9 cellular contexts compared by ENCODE assay signal in the genomic region with DNA sequence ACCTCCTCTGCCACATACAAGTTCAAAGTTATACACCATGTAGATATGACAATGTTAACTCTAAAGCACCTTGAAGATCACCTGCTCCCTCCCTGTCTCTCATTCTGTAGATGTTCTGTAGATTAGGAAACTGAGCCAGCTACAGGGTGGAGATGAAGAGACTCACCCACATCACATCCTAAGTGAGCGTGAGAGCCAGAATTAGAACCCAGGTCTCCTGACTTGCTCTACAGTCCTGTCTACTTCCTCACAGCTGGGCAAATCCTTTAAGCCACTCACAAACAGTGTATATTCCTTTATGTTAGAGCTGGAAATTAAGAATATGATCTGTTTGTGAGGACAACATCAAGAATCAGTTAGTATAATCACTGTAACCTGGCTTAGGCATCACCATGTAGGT. TPM values are rescaled to one million over a fixed set of nuclear protein-coding genes. Genes with fewer than 3 reads are reported as not detected.
DNase-seq lines count a peak whose midpoint lies in the region; ATAC-seq and TF ChIP-seq lines count a peak whose summit lies in the region.
"Had no signal": no experiment of that assay in that cellular context is flagged by ENCODE, and none has a peak within 500 bp of the region (broad histone marks: within the 10 kb centered on the region; RNA-seq: fewer than 3 reads in every experiment).

No MANE protein-coding gene starts in this region.

- no peak for TF ChIP-seq EP300 in SK-N-SH (IDR thresholded peaks at IDR 0.05; ENCODE audit: borderline replicate concordance in 1 of 2, low read depth in 1 of 2, low read length in 1 of 2)

- peak overlapping the region; percentile 82 to 92 for H3K4me3 ChIP-seq in SK-N-SH (ENCODE audit: low read depth in 2 of 2, low read length in 1 of 2)

- H3K9me3 ChIP-seq in SK-N-SH = no peaks in the 10 kb centered on the region

- peaks cover 22% of the 10 kb centered on the region for H3F3A ChIP-seq in SK-N-SH (replicated peaks; ENCODE audit: insufficient read depth)

- peak overlapping the region; percentile 88 for H3K9ac ChIP-seq in SK-N-SH

- H2AFZ ChIP-seq in SK-N-SH (ENCODE audit: low read depth) = no peak overlapping the region

- peaks cover 19% of the 10 kb centered on the region in 2 experiments for H3K36me3 ChIP-seq in SK-N-SH (replicated peaks in 1 of 2; ENCODE audit: control insufficient read depth in 1 of 2, insufficient read depth in 2 of 2, low read length in 1 of 2)

- ATAC-seq in SK-N-SH treated with all-trans-retinoic acid at 6 μM for 48 hours (no peak), HG03378 (IDR thresholded peaks at IDR 0.05; ENCODE audit: unreplicated experiment) (no peak)
- no peak for ATAC-seq in stimulated activated memory B cell treated with anti-CD40 and anti-IgM and Interleukin-4, amounts not matched to agents 10 μg/mL and 1 μg/mL and 100 μg/mL, for 72 hours

- H3K36me3 Mint-ChIP-seq in activated T-helper 2 cell treated with anti-CD3 and anti-CD28 coated beads, Interferon-gamma antibody, Interleukin-2, Interleukin-4, amounts not matched to agents 10 μg/mL and 5 μg/mL and 100 μg/mL, durations not matched to agents 14 hours and 24 hours and 36 hours (ENCODE audit: low read depth) = peaks cover 17% of the 10 kb centered on the region
- peaks cover under 1% of the 10 kb centered on the region for H3K36me3 Mint-ChIP-seq in stimulated activated memory B cell treated with anti-CD40 and anti-IgM and Interleukin-4, amounts not matched to agents 10 μg/mL and 1 μg/mL and 100 μg/mL, for 72 hours

- intact Hi-C loops in activated T-helper 2 cell treated with anti-CD3 and anti-CD28 coated beads, Interferon-gamma antibody, Interleukin-2, Interleukin-4, amounts not matched to agents 10 μg/mL and 5 μg/mL and 100 μg/mL, durations not matched to agents 14 hours and 24 hours and 36 hours (cut with micrococcal nuclease) = loop anchor here (2.0 kb wide), 1 partner anchor 125 kb away; no protein-coding TSS in a partner anchor

- H4K20me1 ChIP-seq in SK-N-SH (ENCODE audit: insufficient read depth) = peaks cover 15% of the 10 kb centered on the region; the same call in 1 of the 2 replicates

- no peaks in the 10 kb centered on the region for H3K27me3 ChIP-seq in SK-N-SH (ENCODE audit: insufficient read depth)

- peaks cover 9 to 32% of the 10 kb centered on the region in 2 experiments for H3K4me1 ChIP-seq in SK-N-SH (ENCODE audit: control insufficient read depth in 1 of 2, insufficient read depth in 2 of 2, low read depth in 1 of 2, low read length in 1 of 2)

- H3K4me3 Mint-ChIP-seq in activated T-helper 2 cell treated with anti-CD3 and anti-CD28 coated beads, Interferon-gamma antibody, Interleukin-2, Interleukin-4, amounts not matched to agents 10 μg/mL and 5 μg/mL and 100 μg/mL, durations not matched to agents 14 hours and 24 hours and 36 hours (ENCODE audit: low read depth) = peak overlapping the region; percentile 88
- no peak overlapping the region for H3K4me3 Mint-ChIP-seq in stimulated activated memory B cell treated with anti-CD40 and anti-IgM and Interleukin-4, amounts not matched to agents 10 μg/mL and 1 μg/mL and 100 μg/mL, for 72 hours

- CTCF ChIA-PET in SK-N-SH (lab: Yijun Ruan, JAX) = interaction anchor here (1.4 kb wide), 1 partner anchor 14 kb away, joined by 5 read pairs; no protein-coding TSS in a partner anchor

- TF ChIP-seq CTCF in SK-N-SH (IDR thresholded peaks at IDR 0.05) = no peak

- H3K27me3 Mint-ChIP-seq in activated T-helper 2 cell treated with anti-CD3 and anti-CD28 coated beads, Interferon-gamma antibody, Interleukin-2, Interleukin-4, amounts not matched to agents 10 μg/mL and 5 μg/mL and 100 μg/mL, durations not matched to agents 14 hours and 24 hours and 36 hours (ENCODE audit: low read depth) = no peaks in the 10 kb centered on the region
- H3K27me3 Mint-ChIP-seq in stimulated activated memory B cell treated with anti-CD40 and anti-IgM and Interleukin-4, amounts not matched to agents 10 μg/mL and 1 μg/mL and 100 μg/mL, for 72 hours = no peaks in the 10 kb centered on the region

- no peak overlapping the region for H3K27ac Mint-ChIP-seq in activated T-helper 2 cell treated with anti-CD3 and anti-CD28 coated beads, Interferon-gamma antibody, Interleukin-2, Interleukin-4, amounts not matched to agents 10 μg/mL and 5 μg/mL and 100 μg/mL, durations not matched to agents 14 hours and 24 hours and 36 hours
- peak overlapping the region; percentile 73 for H3K27ac Mint-ChIP-seq in stimulated activated memory B cell treated with anti-CD40 and anti-IgM and Interleukin-4, amounts not matched to agents 10 μg/mL and 1 μg/mL and 100 μg/mL, for 72 hours

- POLR2A ChIA-PET in SK-N-SH (lab: Yijun Ruan, JAX) = no interaction called here

- TF ChIP-seq RAD21 in SK-N-SH (IDR thresholded peaks at IDR 0.05; ENCODE audit: low read length) = no peak

- H3K4me2 ChIP-seq in SK-N-SH = peak overlapping the region; percentile 83

- H3K9me2 ChIP-seq in SK-N-SH = no peaks in the 10 kb centered on the region

- peaks cover 48% of the 10 kb centered on the region for H3K4me1 Mint-ChIP-seq in activated T-helper 2 cell treated with anti-CD3 and anti-CD28 coated beads, Interferon-gamma antibody, Interleukin-2, Interleukin-4, amounts not matched to agents 10 μg/mL and 5 μg/mL and 100 μg/mL, durations not matched to agents 14 hours and 24 hours and 36 hours (ENCODE audit: low read depth)
- peaks cover 41% of the 10 kb centered on the region for H3K4me1 Mint-ChIP-seq in stimulated activated memory B cell treated with anti-CD40 and anti-IgM and Interleukin-4, amounts not matched to agents 10 μg/mL and 1 μg/mL and 100 μg/mL, for 72 hours

- no peaks in the 10 kb centered on the region for H3K9me3 Mint-ChIP-seq in activated T-helper 2 cell treated with anti-CD3 and anti-CD28 coated beads, Interferon-gamma antibody, Interleukin-2, Interleukin-4, amounts not matched to agents 10 μg/mL and 5 μg/mL and 100 μg/mL, durations not matched to agents 14 hours and 24 hours and 36 hours
- no peaks in the 10 kb centered on the region for H3K9me3 Mint-ChIP-seq in stimulated activated memory B cell treated with anti-CD40 and anti-IgM and Interleukin-4, amounts not matched to agents 10 μg/mL and 1 μg/mL and 100 μg/mL, for 72 hours

- H3K79me2 ChIP-seq in SK-N-SH (ENCODE audit: insufficient read depth) = peaks cover 66% of the 10 kb centered on the region

- peak overlapping the region; percentile 88 to 97; a peak in 3 of 4 replicates for H3K27ac ChIP-seq in SK-N-SH (ENCODE audit: low read depth in 2 of 2, low read length in 1 of 2)

- WGBS in SK-N-SH (ENCODE audit: low lambda C conversion rate) = 90% methylated on average over 1 of the region's 1 CpG

- DNase-seq in SK-N-SH (no peak), islet precursor cell (peak; percentile 4), retina (no peak), NCI-H2171 treated with DMSO at 0.1 percent for 48 hours (lab: John Stamatoyannopoulos, UW) (no peak)
- no peak for DNase-seq in activated T-helper 2 cell treated with anti-CD3 and anti-CD28 coated beads, Interferon-gamma antibody, Interleukin-2, Interleukin-4, amounts not matched to agents 10 μg/mL and 5 μg/mL and 100 μg/mL, durations not matched to agents 14 hours and 24 hours and 36 hours (ENCODE audit: low spot score)
- DNase-seq: NCI-H1930 had no signal

TF ChIP-seq in SK-N-SH, 30 proteins besides CTCF, POLR2A, EP300 and RAD21 (continues in another document):
- TF ChIP-seq, protein P1, sequence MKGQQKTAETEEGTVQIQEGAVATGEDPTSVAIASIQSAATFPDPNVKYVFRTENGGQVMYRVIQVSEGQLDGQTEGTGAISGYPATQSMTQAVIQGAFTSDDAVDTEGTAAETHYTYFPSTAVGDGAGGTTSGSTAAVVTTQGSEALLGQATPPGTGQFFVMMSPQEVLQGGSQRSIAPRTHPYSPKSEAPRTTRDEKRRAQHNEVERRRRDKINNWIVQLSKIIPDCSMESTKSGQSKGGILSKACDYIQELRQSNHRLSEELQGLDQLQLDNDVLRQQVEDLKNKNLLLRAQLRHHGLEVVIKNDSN (IDR thresholded peaks at IDR 0.05; ENCODE audit: borderline replicate concordance, low read depth) = no peak

TF ChIP-seq in SK-N-SH treated with all-trans-retinoic acid at 6 μM for 48 hours, 23 proteins besides CTCF, POLR2A, EP300 and RAD21:
- TF ChIP-seq RARB (CRISPR knock-in tag; IDR thresholded peaks at IDR 0.05) = no peak
- TF ChIP-seq ZNF565 (CRISPR knock-in tag; conservative IDR thresholded peaks at IDR 0.05; ENCODE audit: low read depth) = no peak
- no peak for TF ChIP-seq OSR1 (CRISPR knock-in tag; IDR thresholded peaks at IDR 0.05)
- TF ChIP-seq PPARA (CRISPR knock-in tag; IDR thresholded peaks at IDR 0.05; ENCODE audit: borderline replicate concordance) = no peak
- no peak for TF ChIP-seq ZNF70 (CRISPR knock-in tag; IDR thresholded peaks at IDR 0.05)
- no peak for TF ChIP-seq SNAI2 (CRISPR knock-in tag; IDR thresholded peaks at IDR 0.05)
- TF ChIP-seq POU6F1 (CRISPR knock-in tag; IDR thresholded peaks at IDR 0.05; ENCODE audit: borderline replicate concordance, low read depth) = no peak
- TF ChIP-seq TOX (CRISPR knock-in tag; IDR thresholded peaks at IDR 0.05; ENCODE audit: borderline replicate concordance) = no peak
- no peak for TF ChIP-seq ZC3H10 (CRISPR knock-in tag; IDR thresholded peaks at IDR 0.05)
- TF ChIP-seq ISL1 (CRISPR knock-in tag; IDR thresholded peaks at IDR 0.05) = no peak
- no peak for TF ChIP-seq ZNF8 (CRISPR knock-in tag; IDR thresholded peaks at IDR 0.05)
- TF ChIP-seq TCF4 (CRISPR knock-in tag; IDR thresholded peaks at IDR 0.05; ENCODE audit: borderline replicate concordance) = no peak

RNA-seq across cellular contexts. Expression of gene APPL2, which starts 1.8 kb away (rescaled TPM):
- 59.2 and 65.9 TPM in 2 replicates for polyA plus RNA-seq in SK-N-SH (2012; rRNA removed)
- 69.2 and 93.5 TPM in 2 replicates for polyA plus RNA-seq in SK-N-SH (2012; cell fraction: cytosol; rRNA removed)
- polyA plus RNA-seq in SK-N-SH (2012; cell fraction: nucleus; rRNA removed) = 71.4 and 120 TPM in 2 replicates
- 28.8 and 30.4 TPM in 2 replicates for total RNA-seq in activated T-helper 2 cell treated with anti-CD3 and anti-CD28 coated beads, Interferon-gamma antibody, Interleukin-2, Interleukin-4, amounts not matched to agents 10 μg/mL and 5 μg/mL and 100 μg/mL, durations not matched to agents 14 hours and 24 hours and 36 hours
